ENCODE assay signal across 11 cellular contexts in genomic region chr18:59861963-59862819, GRCh38. TPM values are rescaled to one million over a fixed set of nuclear protein-coding genes. Genes with fewer than 3 reads are reported as not detected.
DNase-seq lines count a peak whose midpoint lies in the region; ATAC-seq and TF ChIP-seq lines count a peak whose summit lies in the region.
"Had no signal": no experiment of that assay in that cellular context is flagged by ENCODE, and none has a peak within 500 bp of the region (broad histone marks: within the 10 kb centered on the region; RNA-seq: fewer than 3 reads in every experiment).

No MANE protein-coding gene starts in this region.

- DNase-seq in progenitor cell of endocrine pancreas (ENCODE audit: low spot score, unreplicated experiment) (no peak), medulla oblongata (ENCODE audit: extremely low spot score) (no peak), upper lobe of left lung (no peak), mesenteric fat pad (ENCODE audit: low spot score) (no peak)
- DNase-seq: activated CD8-positive, alpha-beta T cell treated with anti-CD3 and anti-CD28 coated beads, Interleukin-2, amount 10 ng/mL, durations not matched to agents 7 days and 5 days; heart left ventricle had no signal

- peaks cover 3% of the 10 kb centered on the region for H3K4me1 Mint-ChIP-seq in progenitor cell of endocrine pancreas (ENCODE audit: low read depth)
- H3K4me1 Mint-ChIP-seq: brain had no signal

- no peaks in the 10 kb centered on the region for H3K27me3 ChIP-seq in upper lobe of left lung

- no peaks in the 10 kb centered on the region for H3K36me3 ChIP-seq in upper lobe of left lung
- H3K36me3 ChIP-seq: heart left ventricle had no signal

- H3K4me3 Mint-ChIP-seq in progenitor cell of endocrine pancreas (ENCODE audit: low read depth): no peak overlapping the region
- H3K4me3 Mint-ChIP-seq: activated CD8-positive, alpha-beta T cell treated with anti-CD3 and anti-CD28 coated beads, Interleukin-2, amount 10 ng/mL, durations not matched to agents 7 days and 5 days; brain had no signal

- H3K4me3 ChIP-seq in upper lobe of left lung: no peak overlapping the region
- H3K4me3 ChIP-seq: heart left ventricle had no signal

- H3K27ac Mint-ChIP-seq in progenitor cell of endocrine pancreas: no peak overlapping the region
- H3K27ac Mint-ChIP-seq: activated CD8-positive, alpha-beta T cell treated with anti-CD3 and anti-CD28 coated beads, Interleukin-2, amount 10 ng/mL, durations not matched to agents 7 days and 5 days; brain had no signal

- no peaks in the 10 kb centered on the region for H3K9me3 Mint-ChIP-seq in progenitor cell of endocrine pancreas (ENCODE audit: low read depth)
- H3K9me3 Mint-ChIP-seq: brain had no signal

- TF ChIP-seq POLR2A in upper lobe of left lung (IDR thresholded peaks at IDR 0.05): no peak

- no peaks in the 10 kb centered on the region for H3K36me3 Mint-ChIP-seq in progenitor cell of endocrine pancreas (ENCODE audit: insufficient read depth)
- H3K36me3 Mint-ChIP-seq: brain had no signal

- H3K9me3 ChIP-seq in upper lobe of left lung: no peaks in the 10 kb centered on the region
- H3K9me3 ChIP-seq: heart left ventricle had no signal

- H3K27ac ChIP-seq in upper lobe of left lung: no peak overlapping the region
- H3K27ac ChIP-seq: heart left ventricle had no signal

- TF ChIP-seq EP300 in upper lobe of left lung (IDR thresholded peaks at IDR 0.05): no peak

- 63 to 70% methylated on average over 7 of the region's 7 CpGs for WGBS in upper lobe of left lung, 2 donors

- no peaks in the 10 kb centered on the region for H3K4me1 ChIP-seq in upper lobe of left lung
- H3K4me1 ChIP-seq: heart left ventricle had no signal

- TF ChIP-seq CTCF in progenitor cell of endocrine pancreas (IDR thresholded peaks at IDR 0.05; ENCODE audit: unreplicated experiment): no peak
- no peak for TF ChIP-seq CTCF in upper lobe of left lung (IDR thresholded peaks at IDR 0.05)

- H3K27me3 Mint-ChIP-seq in progenitor cell of endocrine pancreas: peaks cover 5% of the 10 kb centered on the region

- ATAC-seq in GM18858 (IDR thresholded peaks at IDR 0.05; ENCODE audit: unreplicated experiment) (peak; percentile 84), GM21723 (IDR thresholded peaks at IDR 0.05; ENCODE audit: unreplicated experiment) (peak; percentile 83), HG03439 (IDR thresholded peaks at IDR 0.05; ENCODE audit: unreplicated experiment) (peak; percentile 69), esophagus mucosa (peak; percentile 96), upper lobe of left lung (ENCODE audit: low FRiP score in 2 of 2) (no peak)
- ATAC-seq: activated CD8-positive, alpha-beta T cell treated with anti-CD3 and anti-CD28 coated beads, Interleukin-2, amount 10 ng/mL, durations not matched to agents 7 days and 5 days; heart left ventricle had no signal

RNA-seq across cellular contexts. Expression of gene PMAIP1, which starts 37.6 kb away (rescaled TPM):
- total RNA-seq in esophagus mucosa (11.6 TPM), progenitor cell of endocrine pancreas (4.6 and 4.9 TPM in 2 replicates), upper lobe of left lung (1 to 10 TPM in 4 of 6 donors, under 1 TPM in 1, not detected in 1; 0.67 to 5.5 (median 4.4) TPM), mesenteric fat pad (0.87 TPM)

Comparison
In these comparisons a context has a peak if more than half of its experiments do, and no peak if none do; other contexts are left out.
1. ATAC-seq: peak in GM18858 (single experiment), GM21723 (single experiment), HG03439 (single experiment) and esophagus mucosa (single experiment); none in upper lobe of left lung (0 of 2).